ENCODE assay signal across 1 cellular context in genomic region chr19:39876486-39876885, GRCh38. TPM values are rescaled to one million over a fixed set of nuclear protein-coding genes. Genes with fewer than 3 reads are reported as not detected.
"Had no signal": no experiment of that assay in that cellular context is flagged by ENCODE, and none has a peak within 500 bp of the region (broad histone marks: within the 10 kb centered on the region; RNA-seq: fewer than 3 reads in every experiment).

No MANE protein-coding gene starts in this region.

RNA-seq across cellular contexts. Expression of gene FCGBP, which starts 57.9 kb away (rescaled TPM):
- total RNA-seq: GM23248 had no signal
- polyA plus RNA-seq: GM23248 had no signal
